In genomic region chr7:47482013-47482761, GRCh38 we compare ENCODE assay signal across 8 cellular contexts.
DNase-seq lines count a peak whose midpoint lies in the region; TF ChIP-seq lines count a peak whose summit lies in the region.

No MANE protein-coding gene starts in this region.

- TF ChIP-seq CTCF in epithelial cell of proximal tubule (conservative IDR thresholded peaks at IDR 0.05; ENCODE audit: low read depth, low read length) (no peak), progenitor cell of endocrine pancreas (IDR thresholded peaks at IDR 0.05; ENCODE audit: unreplicated experiment) (no peak), endothelial cell (IDR thresholded peaks at IDR 0.05; ENCODE audit: unreplicated experiment) (no peak)

- no peaks in the 10 kb centered on the region for H3K9me3 Mint-ChIP-seq in progenitor cell of endocrine pancreas (ENCODE audit: low read depth)
- H3K9me3 Mint-ChIP-seq in endothelial cell (ENCODE audit: unreplicated experiment): no peaks in the 10 kb centered on the region

- H3K4me1 Mint-ChIP-seq in progenitor cell of endocrine pancreas (ENCODE audit: low read depth) (peaks cover 70% of the 10 kb centered on the region), endothelial cell (ENCODE audit: unreplicated experiment) (peaks cover 2% of the 10 kb centered on the region)

- no peaks in the 10 kb centered on the region for H3K27me3 Mint-ChIP-seq in progenitor cell of endocrine pancreas
- peaks cover 9% of the 10 kb centered on the region for H3K27me3 Mint-ChIP-seq in endothelial cell (ENCODE audit: unreplicated experiment)

- H3K27ac Mint-ChIP-seq in progenitor cell of endocrine pancreas (peak overlapping the region; percentile 22), endothelial cell (ENCODE audit: unreplicated experiment) (no peak overlapping the region)

- H3K36me3 Mint-ChIP-seq in progenitor cell of endocrine pancreas (ENCODE audit: insufficient read depth) (peaks cover 3% of the 10 kb centered on the region), endothelial cell (ENCODE audit: low read depth, unreplicated experiment) (peaks cover 3% of the 10 kb centered on the region)

- H3K4me3 Mint-ChIP-seq in progenitor cell of endocrine pancreas (ENCODE audit: low read depth): no peak overlapping the region
- H3K4me3 Mint-ChIP-seq in endothelial cell (ENCODE audit: unreplicated experiment): no peak overlapping the region

- H3K4me3 ChIP-seq in epithelial cell of proximal tubule (ENCODE audit: low read depth, low read length): no peak overlapping the region

- peak; percentile 95 for DNase-seq in HCEC 1CT
- peak; percentile 84 for DNase-seq in OCI-M1 (lab: John Stamatoyannopoulos, UW)
- peak; percentile 84 for DNase-seq in epithelial cell of proximal tubule (ENCODE audit: low read depth)
- no peak for DNase-seq in progenitor cell of endocrine pancreas (ENCODE audit: low spot score, unreplicated experiment)
- no peak for DNase-seq in NCI-H2081 treated with DMSO at 0.1 percent for 48 hours (lab: John Stamatoyannopoulos, UW)
- DNase-seq in endothelial cell (ENCODE audit: low spot score): no peak
- DNase-seq in effector CD4-positive, alpha-beta T cell: no peak
- no peak for DNase-seq in NCI-H187 treated with DMSO at 0.1 percent for 48 hours (lab: John Stamatoyannopoulos, UW)

Comparison
In these comparisons a context has a peak if more than half of its experiments do, and no peak if none do; other contexts are left out.
1. DNase-seq: peak in HCEC 1CT (single experiment), OCI-M1 (single experiment) and epithelial cell of proximal tubule (single experiment); none in progenitor cell of endocrine pancreas (single experiment), NCI-H2081 treated with DMSO at 0.1 percent for 48 hours (single experiment), endothelial cell (single experiment), effector CD4-positive, alpha-beta T cell (single experiment) and NCI-H187 treated with DMSO at 0.1 percent for 48 hours (single experiment).